9 cellular contexts compared by ENCODE assay signal in the genomic region with DNA sequence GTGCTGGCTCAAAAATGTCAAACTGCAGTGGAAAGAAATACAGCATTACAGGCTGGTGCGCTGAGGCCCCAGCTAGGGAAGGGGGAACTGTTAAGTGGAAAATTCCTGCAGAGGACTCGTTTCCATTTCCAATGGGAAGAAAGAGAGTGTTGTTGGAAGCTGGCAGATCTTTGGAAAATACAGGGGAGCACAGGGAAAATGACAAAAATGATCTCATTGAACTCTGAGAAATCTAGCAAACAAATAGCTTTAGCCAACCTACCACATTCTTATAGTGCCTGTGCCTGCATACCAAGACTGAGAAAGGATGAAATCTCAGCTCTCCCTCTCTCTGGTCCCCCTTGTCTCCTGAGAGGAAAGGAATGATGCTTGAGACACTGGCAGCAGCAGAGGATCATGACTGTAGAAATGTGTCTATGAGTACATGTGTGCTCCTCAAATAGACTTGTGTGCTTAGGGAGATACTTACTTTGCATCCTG.
DNase-seq lines count a peak whose midpoint lies in the region; ATAC-seq and TF ChIP-seq lines count a peak whose summit lies in the region.
"Had no signal": no experiment of that assay in that cellular context is flagged by ENCODE, and none has a peak within 500 bp of the region (broad histone marks: within the 10 kb centered on the region; RNA-seq: fewer than 3 reads in every experiment).

No MANE protein-coding gene starts in this region.

- peaks cover 23% of the 10 kb centered on the region for H3K4me1 ChIP-seq in vagina

- ATAC-seq in Right ventricle myocardium inferior (peak; percentile 24), GM21381 (IDR thresholded peaks at IDR 0.05; ENCODE audit: unreplicated experiment) (no peak)

- H3K27me3 ChIP-seq in vagina, result no peaks in the 10 kb centered on the region

- no peaks in the 10 kb centered on the region for H3K9me3 ChIP-seq in vagina

- TF ChIP-seq CTCF in cardiac fibroblast (IDR thresholded peaks at IDR 0.05; ENCODE audit: low read depth, low read length) (no peak), vagina (IDR thresholded peaks at IDR 0.05) (no peak)

- DNase-seq in Right ventricle myocardium inferior (ENCODE audit: missing footprints), result no peak
- DNase-seq in cardiac septum (ENCODE audit: low spot score), result no peak
- DNase-seq in cardiac fibroblast (ENCODE audit: low read depth in 2 of 2), result peak; percentile 27 to 36
- peak; percentile 47 for DNase-seq in medulla oblongata (ENCODE audit: extremely low spot score)
- no peak for DNase-seq in vagina (ENCODE audit: extremely low spot score in 2 of 2)
- DNase-seq in HUDEP-2 (lab: John Stamatoyannopoulos, UW; ENCODE audit: unreplicated experiment in 76 of 76), result no peak
- no peak for DNase-seq in stimulated activated naive CD4-positive, alpha-beta T cell (lab: John Stamatoyannopoulos, UW)
- DNase-seq: effector memory CD4-positive, alpha-beta T cell had no signal

- H3K27ac ChIP-seq in vagina, result peak overlapping the region; percentile 72

- H3K36me3 ChIP-seq in vagina, result no peaks in the 10 kb centered on the region

- no peak for TF ChIP-seq POLR2A in vagina (IDR thresholded peaks at IDR 0.05)

- H3K4me3 ChIP-seq in cardiac fibroblast (replicated peaks in 1 of 2; ENCODE audit: low read depth in 2 of 2, low read length in 2 of 2) (peak overlapping the region; percentile 58 to 59), vagina (peak overlapping the region; percentile 47 to 48)

- intact Hi-C loops in Right ventricle myocardium inferior (cut with DNase I) (loop anchor here (5.0 kb wide), 1 partner anchor 770 kb away; no protein-coding TSS in a partner anchor), cardiac septum (cut with DNase I) (loop anchor here (5.0 kb wide), 1 partner anchor 765 kb away; a partner anchor contains a TSS), vagina (cut with DNase I) (no loop called here)

Comparison
In these comparisons a context has a peak if more than half of its experiments do, and no peak if none do; other contexts are left out.
1. DNase-seq: peak in cardiac fibroblast (2 of 2) and medulla oblongata (single experiment); none in Right ventricle myocardium inferior (single experiment), cardiac septum (single experiment), vagina (0 of 2), HUDEP-2 (0 of 76) and stimulated activated naive CD4-positive, alpha-beta T cell (0 of 6).